Comparison of ENCODE assay signal across 8 cellular contexts in the genomic region with DNA sequence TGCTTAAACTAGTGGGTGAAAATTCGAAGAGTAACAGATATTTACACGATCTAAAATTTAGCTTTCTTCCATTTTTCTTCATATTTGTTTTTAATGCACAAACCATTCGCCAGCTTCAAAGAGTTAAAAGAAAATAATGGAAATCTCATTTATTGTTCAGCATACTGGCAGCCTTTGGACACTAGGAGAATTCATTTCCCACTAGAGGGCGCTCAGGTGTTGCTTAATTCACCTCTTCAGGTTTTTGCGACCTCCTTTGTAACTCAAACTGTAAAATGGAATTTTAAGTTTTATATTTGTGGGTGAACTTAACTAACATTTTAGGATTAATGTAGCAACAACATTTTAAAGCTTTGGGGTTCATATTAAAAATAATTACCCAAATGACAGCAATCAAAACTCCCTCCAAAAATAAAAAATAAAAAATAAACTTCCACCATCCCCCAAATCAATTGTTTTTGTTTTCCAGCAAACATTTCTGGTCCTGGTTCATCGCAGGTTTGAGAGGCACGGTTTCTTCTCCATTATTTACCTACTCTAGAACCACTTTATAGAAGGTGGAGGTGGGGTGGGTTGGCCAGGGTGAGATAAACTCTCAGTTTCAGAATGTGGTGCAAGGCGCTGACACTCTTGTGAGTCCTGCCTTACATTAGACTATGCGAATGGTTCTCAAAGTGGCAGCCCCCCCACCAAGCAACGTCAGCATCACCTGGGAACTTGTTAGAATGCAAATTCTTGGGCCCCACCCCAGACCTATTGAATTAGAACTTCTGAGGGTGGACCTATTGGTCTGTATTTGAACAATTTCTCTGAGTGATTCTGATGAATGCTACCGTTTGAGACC. TPM values are rescaled to one million over a fixed set of nuclear protein-coding genes. Genes with fewer than 3 reads are reported as not detected.
A peak's percentile ranks its signal among the peaks of the same experiment; 100 is the strongest.
DNase-seq lines count a peak whose midpoint lies in the region; ATAC-seq and TF ChIP-seq lines count a peak whose summit lies in the region.

No MANE protein-coding gene starts in this region.

- H3K4me3 ChIP-seq in coronary artery, result no peak overlapping the region
- no peak overlapping the region for H3K4me3 ChIP-seq in lung

- H3K4me1 ChIP-seq in lung (ENCODE audit: control insufficient read depth in 2 of 2, insufficient read depth in 2 of 2, low read length in 2 of 2), result no peaks in the 10 kb centered on the region

- 24 to 28% methylated on average over 11 of the region's 11 CpGs for WGBS in lung, 2 donors

- DNase-seq in ELF-1 (ENCODE audit: low read depth, low spot score), result peak; percentile 48
- DNase-seq in NCI-H1105 treated with DMSO at 0.1 percent for 48 hours (lab: John Stamatoyannopoulos, UW), result peak; percentile 53
- DNase-seq in SKM-1 treated with dmso at 0.1 percent for 144 hours (lab: John Stamatoyannopoulos, UW; ENCODE audit: unreplicated experiment), result peak; percentile 34
- DNase-seq in coronary artery (ENCODE audit: low spot score), result no peak
- peak; percentile 56 for DNase-seq in lung (ENCODE audit: low spot score)
- DNase-seq in stromal cell of bone marrow (ENCODE audit: low read depth), result peak; percentile 54

- H3K9me3 ChIP-seq in lung (ENCODE audit: control insufficient read depth in 2 of 2, insufficient read depth in 1 of 2, low read length in 1 of 2), result no peaks in the 10 kb centered on the region

- H3K27ac ChIP-seq in coronary artery (no peak overlapping the region), lung (ENCODE audit: low read depth in 1 of 2, low read length in 1 of 2) (no peak overlapping the region)

- H3K27me3 ChIP-seq in lung (ENCODE audit: control insufficient read depth, insufficient read depth), result no peaks in the 10 kb centered on the region

- peak; percentile 73 for TF ChIP-seq CTCF in coronary artery (IDR thresholded peaks at IDR 0.05)
- peak; percentile 37 for TF ChIP-seq CTCF in lung (IDR thresholded peaks at IDR 0.05; ENCODE audit: control extremely low read depth, extremely low read depth)

- ATAC-seq in GM21723 (IDR thresholded peaks at IDR 0.05; ENCODE audit: unreplicated experiment) (peak; percentile 75), lung (ENCODE audit: insufficient read depth, low FRiP score) (peak; percentile 58), GM19328 (IDR thresholded peaks at IDR 0.05; ENCODE audit: unreplicated experiment) (no peak)

- no peaks in the 10 kb centered on the region for H3K36me3 ChIP-seq in lung (ENCODE audit: control insufficient read depth in 2 of 2, insufficient read depth in 2 of 2, low read length in 2 of 2)

RNA-seq across cellular contexts. Expression of gene PNPT1, which starts 24.7 kb away (rescaled TPM):
- total RNA-seq in lung, result 10 to 100 TPM; 19.5 to 23.3 TPM
- polyA plus RNA-seq in lung, result 10 to 100 TPM in 1 of 2 donors, 1 to 10 TPM in 1; 9.4 to 13.2 TPM
